In the genomic region with DNA sequence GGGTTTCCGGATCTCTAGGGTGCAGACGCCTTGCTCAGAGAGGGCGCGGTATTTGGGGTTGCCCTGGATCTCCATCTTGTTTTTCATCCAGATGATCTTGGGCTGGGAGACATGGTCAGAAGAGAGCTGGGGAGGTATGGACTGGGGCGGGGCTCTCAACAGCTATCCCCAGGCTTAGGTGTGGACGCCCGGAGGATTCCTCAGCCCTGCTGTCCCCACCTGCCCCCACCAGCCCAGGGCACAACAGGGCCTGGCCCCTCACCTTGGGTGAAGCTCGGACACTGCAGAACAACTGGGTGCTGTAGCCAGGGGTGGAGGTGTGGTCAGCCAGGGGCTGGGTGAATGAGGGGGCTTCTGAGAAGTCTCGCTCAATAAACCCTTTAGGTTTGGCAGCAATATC, we compare ENCODE assay signal across 17 cellular contexts. TPM values are rescaled to one million over a fixed set of nuclear protein-coding genes. Genes with fewer than 3 reads are reported as not detected.
A peak's percentile ranks its signal among the peaks of the same experiment; 100 is the strongest.
DNase-seq lines count a peak whose midpoint lies in the region; ATAC-seq and TF ChIP-seq lines count a peak whose summit lies in the region.
"Had no signal": no experiment of that assay in that cellular context is flagged by ENCODE, and none has a peak within 500 bp of the region (broad histone marks: within the 10 kb centered on the region; RNA-seq: fewer than 3 reads in every experiment).

No MANE protein-coding gene starts in this region.

- H4K20me1 ChIP-seq in neural progenitor cell (ENCODE audit: low read depth), result no peaks in the 10 kb centered on the region

- no peak overlapping the region for H2AFZ ChIP-seq in neural progenitor cell (replicated peaks)

- H3K36me3 ChIP-seq in Caco-2 (ENCODE audit: control insufficient read depth, insufficient read depth, low read length) (no peaks in the 10 kb centered on the region), neural progenitor cell (no peaks in the 10 kb centered on the region), upper lobe of right lung (no peaks in the 10 kb centered on the region)
- H3K36me3 ChIP-seq: BE2C had no signal

- no peaks in the 10 kb centered on the region for H3K79me2 ChIP-seq in neural progenitor cell (ENCODE audit: low read depth)

- no peak for DNase-seq in Caco-2
- DNase-seq in endothelial cell (ENCODE audit: low spot score), result no peak
- no peak for DNase-seq in neural progenitor cell (ENCODE audit: low spot score)
- DNase-seq in upper lobe of right lung, result peak; percentile 46
- no peak for DNase-seq in putamen (ENCODE audit: low spot score)
- DNase-seq: BE2C; CD8-positive, alpha-beta T cell; COR-L47; DMS53; GF-D8; HCEC 1CT; HFFc6 had no signal

- H3F3A ChIP-seq in neural progenitor cell (ENCODE audit: low read depth), result no peaks in the 10 kb centered on the region

- H3K36me3 Mint-ChIP-seq in Caco-2 (ENCODE audit: insufficient read depth, unreplicated experiment) (peaks cover 43% of the 10 kb centered on the region), endothelial cell (ENCODE audit: low read depth, unreplicated experiment) (peaks cover 21% of the 10 kb centered on the region), neural progenitor cell (peaks cover 11% of the 10 kb centered on the region)
- H3K36me3 Mint-ChIP-seq: CD14-positive monocyte; CD8-positive, alpha-beta T cell had no signal

- H3K4me3 Mint-ChIP-seq in Caco-2 (ENCODE audit: unreplicated experiment) (no peak overlapping the region), endothelial cell (ENCODE audit: unreplicated experiment) (peak overlapping the region; percentile 56), neural progenitor cell (peak overlapping the region; percentile 20)
- H3K4me3 Mint-ChIP-seq: CD8-positive, alpha-beta T cell; HFFc6 had no signal

- H3K4me3 ChIP-seq in Caco-2 (ENCODE audit: low read depth, low read length) (no peak overlapping the region), neural progenitor cell (no peak overlapping the region), upper lobe of right lung (no peak overlapping the region)
- H3K4me3 ChIP-seq: A549 had no signal

- H3K27ac ChIP-seq in neural progenitor cell (no peak overlapping the region), upper lobe of right lung (no peak overlapping the region)
- H3K27ac ChIP-seq: A549, HL-60 had no signal

- H3K27ac Mint-ChIP-seq in Caco-2 (ENCODE audit: unreplicated experiment) (peak overlapping the region; percentile 86), endothelial cell (ENCODE audit: unreplicated experiment) (no peak overlapping the region), neural progenitor cell (peak overlapping the region; percentile 87)
- H3K27ac Mint-ChIP-seq: CD14-positive monocyte; CD8-positive, alpha-beta T cell; HFFc6 had no signal

- POLR2A ChIA-PET in Caco-2 (lab: Charles Lee), result no interaction called here

- H3K9ac ChIP-seq in neural progenitor cell, result no peak overlapping the region

- H3K9me3 Mint-ChIP-seq in Caco-2 (ENCODE audit: unreplicated experiment), result no peaks in the 10 kb centered on the region
- H3K9me3 Mint-ChIP-seq in endothelial cell (ENCODE audit: unreplicated experiment), result no peaks in the 10 kb centered on the region
- H3K9me3 Mint-ChIP-seq in neural progenitor cell, result peaks cover 3% of the 10 kb centered on the region
- H3K9me3 Mint-ChIP-seq: CD8-positive, alpha-beta T cell; HFFc6 had no signal

- intact Hi-C loops in Caco-2 (cut with micrococcal nuclease; ENCODE audit: unreplicated experiment), result no loop called here
- intact Hi-C loops in upper lobe of right lung (cut with DNase I), result no loop called here

- H3K4me1 Mint-ChIP-seq in Caco-2 (ENCODE audit: low read depth, unreplicated experiment) (peaks cover 55% of the 10 kb centered on the region), endothelial cell (ENCODE audit: unreplicated experiment) (peaks cover 2% of the 10 kb centered on the region), neural progenitor cell (peaks cover 28% of the 10 kb centered on the region)

- ATAC-seq in upper lobe of right lung (no peak), GM18502 (IDR thresholded peaks at IDR 0.05; ENCODE audit: poor library complexity, unreplicated experiment) (no peak)
- ATAC-seq: A549; CD8-positive, alpha-beta T cell had no signal

- no peaks in the 10 kb centered on the region for H3K27me3 Mint-ChIP-seq in Caco-2 (ENCODE audit: insufficient read depth, unreplicated experiment)
- peaks cover 20% of the 10 kb centered on the region for H3K27me3 Mint-ChIP-seq in endothelial cell (ENCODE audit: unreplicated experiment)
- peaks cover 9% of the 10 kb centered on the region for H3K27me3 Mint-ChIP-seq in neural progenitor cell (ENCODE audit: insufficient read depth, low read depth)

- no peaks in the 10 kb centered on the region for H3K27me3 ChIP-seq in Caco-2 (replicated peaks; ENCODE audit: control insufficient read depth, insufficient read depth, low read length)
- H3K27me3 ChIP-seq in neural progenitor cell, result no peaks in the 10 kb centered on the region
- no peaks in the 10 kb centered on the region for H3K27me3 ChIP-seq in upper lobe of right lung
- H3K27me3 ChIP-seq: BE2C had no signal

- peaks cover 48% of the 10 kb centered on the region for H3K4me1 ChIP-seq in Caco-2
- H3K4me1 ChIP-seq in neural progenitor cell, result peaks cover 5% of the 10 kb centered on the region
- peaks cover 5% of the 10 kb centered on the region for H3K4me1 ChIP-seq in upper lobe of right lung
- H3K4me1 ChIP-seq: BE2C had no signal

- H3K9me3 ChIP-seq in Caco-2, result no peaks in the 10 kb centered on the region
- no peaks in the 10 kb centered on the region for H3K9me3 ChIP-seq in neural progenitor cell (ENCODE audit: low read depth)
- no peaks in the 10 kb centered on the region for H3K9me3 ChIP-seq in upper lobe of right lung
- H3K9me3 ChIP-seq: A549, BE2C had no signal

- CTCF ChIA-PET in Caco-2 (lab: Charles Lee), result interaction anchor here (0.7 to 1.2 kb wide), 3 partner anchors 40 to 47 kb away, joined by 3 to 4 read pairs (median 3); no protein-coding TSS in a partner anchor

- TF ChIP-seq CTCF in Caco-2 (IDR thresholded peaks at IDR 0.05; ENCODE audit: insufficient read depth in 1 of 2, low read depth in 1 of 2, low read length in 1 of 2, severe bottlenecking in 1 of 2, unreplicated experiment in 1 of 2), result no peak
- TF ChIP-seq CTCF in endothelial cell (IDR thresholded peaks at IDR 0.05; ENCODE audit: unreplicated experiment), result no peak
- no peak for TF ChIP-seq CTCF in neural progenitor cell (IDR thresholded peaks at IDR 0.05)
- no peak for TF ChIP-seq CTCF in upper lobe of right lung (IDR thresholded peaks at IDR 0.05)

- H3K4me2 ChIP-seq in neural progenitor cell, result no peak overlapping the region
- H3K4me2 ChIP-seq: A549 had no signal

- no TSS peak for BruUV-seq in Caco-2 (replicated peaks; lab: Mats Ljungman, UMichigan)

RNA-seq across cellular contexts. Expression of a gene that starts 6.6 kb away (rescaled TPM):
- total RNA-seq in Caco-2 (2022), result 19.7 and 25.9 TPM in 2 replicates
- total RNA-seq in endothelial cell (ENCODE audit: unreplicated experiment), result not detected
- not detected in 2 replicates for total RNA-seq in neural progenitor cell (ENCODE audit: low replicate concordance)
- total RNA-seq in upper lobe of right lung, result not detected
- total RNA-seq: CD8-positive, alpha-beta T cell; H1; HFFc6 had no signal

RNA-seq across cellular contexts. Expression of a gene that starts 17.5 kb away (rescaled TPM):
- total RNA-seq in Caco-2 (2022) (199 and 235 TPM in 2 replicates), endothelial cell (ENCODE audit: unreplicated experiment) (0.21 TPM), neural progenitor cell (ENCODE audit: low replicate concordance) (0.95 and 1.7 TPM in 2 replicates), upper lobe of right lung (85.1 TPM)
- total RNA-seq: CD8-positive, alpha-beta T cell; H1; HFFc6 had no signal

RNA-seq across cellular contexts. Expression of a gene that starts 41.5 kb away (rescaled TPM):
- total RNA-seq in Caco-2 (2022), result 46.0 and 50.4 TPM in 2 replicates
- total RNA-seq in endothelial cell (ENCODE audit: unreplicated experiment), result 16.3 TPM
- 1.1 and 3.2 TPM in 2 replicates for total RNA-seq in neural progenitor cell (ENCODE audit: low replicate concordance)
- 4.1 TPM for total RNA-seq in upper lobe of right lung
- total RNA-seq: CD8-positive, alpha-beta T cell had no signal

Comparison
In these comparisons a context has a peak if more than half of its experiments do, and no peak if none do; other contexts are left out.
1. RNA of a gene that starts 6.6 kb away (total RNA-seq): 19.7 to 25.9 TPM in Caco-2; not detected in upper lobe of right lung (single experiment), not detected in endothelial cell (single experiment) and not detected in neural progenitor cell; every median in the first group is over 10 times any median in the second.
2. RNA of a gene that starts 17.5 kb away (total RNA-seq): 199 to 235 TPM in Caco-2 and 85.1 TPM in upper lobe of right lung (single experiment); 0.95 to 1.7 TPM in neural progenitor cell and 0.21 TPM in endothelial cell (single experiment); every median in the first group is over 10 times any median in the second.